In the genomic region with DNA sequence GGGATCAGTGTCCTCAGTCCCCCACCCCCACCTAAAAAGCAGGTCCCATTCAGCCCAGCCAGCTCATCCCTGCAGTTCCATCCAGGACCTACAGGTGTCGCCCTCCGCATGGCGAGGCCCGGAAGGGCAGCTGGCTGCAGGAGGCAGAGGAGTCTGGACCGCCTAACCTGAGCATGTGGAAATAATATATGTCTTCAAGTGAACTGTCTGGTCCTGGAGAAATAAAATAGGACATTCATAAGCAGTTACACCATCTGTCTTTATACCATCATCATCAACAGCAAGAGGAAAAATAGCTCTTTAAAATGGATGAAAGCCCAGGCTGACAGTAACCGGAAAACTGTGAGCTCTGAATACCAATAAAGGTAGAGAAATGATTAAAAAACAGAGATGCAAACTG, we compare ENCODE assay signal across 8 cellular contexts.
DNase-seq lines count a peak whose midpoint lies in the region; ATAC-seq and TF ChIP-seq lines count a peak whose summit lies in the region.

No MANE protein-coding gene starts in this region.

- no peaks in the 10 kb centered on the region for H3K27me3 ChIP-seq in liver (ENCODE audit: control insufficient read depth in 4 of 4, insufficient read depth in 4 of 4, low read length in 3 of 4)

- ATAC-seq in HG02571 (IDR thresholded peaks at IDR 0.05; ENCODE audit: unreplicated experiment), result no peak

- 20% methylated on average over 6 of the region's 6 CpGs for WGBS in liver

- TF ChIP-seq CTCF in liver (IDR thresholded peaks at IDR 0.05; ENCODE audit: low read depth, low read length, missing input control), result peak; percentile 99

- peaks cover 7 to 26% (median 17%) of the 10 kb centered on the region in 4 donors for H3K4me1 ChIP-seq in liver (ENCODE audit: control insufficient read depth in 4 of 4, insufficient read depth in 4 of 4, low read length in 3 of 4)

- no peaks in the 10 kb centered on the region for H3K36me3 ChIP-seq in liver (ENCODE audit: control insufficient read depth in 4 of 4, insufficient read depth in 3 of 4, low read depth in 1 of 4, low read length in 3 of 4)

- H3K9ac ChIP-seq in liver (ENCODE audit: low read depth in 1 of 2, low read length in 2 of 2), result no peak overlapping the region

- no peaks in the 10 kb centered on the region for H3K9me3 ChIP-seq in liver (ENCODE audit: control insufficient read depth in 4 of 4, low read length in 3 of 4)

- H3K27ac ChIP-seq in liver (ENCODE audit: low read depth in 1 of 2, low read length in 2 of 2), result no peak overlapping the region

- no peak overlapping the region for H3K4me3 ChIP-seq in liver (ENCODE audit: low read depth in 1 of 3, low read length in 3 of 3)

- TF ChIP-seq RAD21 in liver (IDR thresholded peaks at IDR 0.05), result peak; percentile 98 to 99

- DNase-seq in GM03348 (ENCODE audit: low spot score) (peak; percentile 93), H4 (ENCODE audit: low spot score) (peak; percentile 57), NCI-H146 (lab: John Stamatoyannopoulos, UW) (peak; percentile 53), cerebellar cortex (ENCODE audit: low spot score) (peak; percentile 77)
- DNase-seq in activated CD4-positive, CD25-positive, alpha-beta regulatory T cell treated with anti-CD3 and anti-CD28 coated beads, Interleukin-2, amount 50 U/mL, for 72 hours, result peak; percentile 78
- peak; percentile 13 to 56 (median 21) for DNase-seq in stimulated activated CD4-positive, alpha-beta T cell treated with anti-CD3 and anti-CD28 coated beads, TNF-alpha, amount 100 ng/mL, for 1 hour (ENCODE audit: low read depth in 3 of 3, low spot score in 1 of 3)

TF ChIP-seq in liver, 16 proteins besides CTCF, POLR2A, EP300 and RAD21:
- TF ChIP-seq, protein P1, sequence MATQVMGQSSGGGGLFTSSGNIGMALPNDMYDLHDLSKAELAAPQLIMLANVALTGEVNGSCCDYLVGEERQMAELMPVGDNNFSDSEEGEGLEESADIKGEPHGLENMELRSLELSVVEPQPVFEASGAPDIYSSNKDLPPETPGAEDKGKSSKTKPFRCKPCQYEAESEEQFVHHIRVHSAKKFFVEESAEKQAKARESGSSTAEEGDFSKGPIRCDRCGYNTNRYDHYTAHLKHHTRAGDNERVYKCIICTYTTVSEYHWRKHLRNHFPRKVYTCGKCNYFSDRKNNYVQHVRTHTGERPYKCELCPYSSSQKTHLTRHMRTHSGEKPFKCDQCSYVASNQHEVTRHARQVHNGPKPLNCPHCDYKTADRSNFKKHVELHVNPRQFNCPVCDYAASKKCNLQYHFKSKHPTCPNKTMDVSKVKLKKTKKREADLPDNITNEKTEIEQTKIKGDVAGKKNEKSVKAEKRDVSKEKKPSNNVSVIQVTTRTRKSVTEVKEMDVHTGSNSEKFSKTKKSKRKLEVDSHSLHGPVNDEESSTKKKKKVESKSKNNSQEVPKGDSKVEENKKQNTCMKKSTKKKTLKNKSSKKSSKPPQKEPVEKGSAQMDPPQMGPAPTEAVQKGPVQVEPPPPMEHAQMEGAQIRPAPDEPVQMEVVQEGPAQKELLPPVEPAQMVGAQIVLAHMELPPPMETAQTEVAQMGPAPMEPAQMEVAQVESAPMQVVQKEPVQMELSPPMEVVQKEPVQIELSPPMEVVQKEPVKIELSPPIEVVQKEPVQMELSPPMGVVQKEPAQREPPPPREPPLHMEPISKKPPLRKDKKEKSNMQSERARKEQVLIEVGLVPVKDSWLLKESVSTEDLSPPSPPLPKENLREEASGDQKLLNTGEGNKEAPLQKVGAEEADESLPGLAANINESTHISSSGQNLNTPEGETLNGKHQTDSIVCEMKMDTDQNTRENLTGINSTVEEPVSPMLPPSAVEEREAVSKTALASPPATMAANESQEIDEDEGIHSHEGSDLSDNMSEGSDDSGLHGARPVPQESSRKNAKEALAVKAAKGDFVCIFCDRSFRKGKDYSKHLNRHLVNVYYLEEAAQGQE (IDR thresholded peaks at IDR 0.05), result no peak
- TF ChIP-seq JUND (IDR thresholded peaks at IDR 0.05) (no peak), HNF4A (conservative IDR thresholded peaks at IDR 0.05) (peak in 1 of 2 donors; percentile 11)
TF ChIP-seq in liver: peak in this region for 1.

Comparison
In these comparisons a context has a peak if more than half of its experiments do, and no peak if none do; other contexts are left out.
1. DNase-seq: peak in every context shown above with its lines; median percentile 93 in GM03348; 78 in activated CD4-positive, CD25-positive, alpha-beta regulatory T cell treated with anti-CD3 and anti-CD28 coated beads, Interleukin-2, amount 50 U/mL, for 72 hours; 77 in cerebellar cortex; 57 in H4; 53 in NCI-H146; 21 in stimulated activated CD4-positive, alpha-beta T cell treated with anti-CD3 and anti-CD28 coated beads, TNF-alpha, amount 100 ng/mL, for 1 hour.